ENCODE assay signal across 9 cellular contexts in genomic region chr19:49876422-49877019, GRCh38. TPM values are rescaled to one million over a fixed set of nuclear protein-coding genes. Genes with fewer than 3 reads are reported as not detected.
DNase-seq lines count a peak whose midpoint lies in the region; ATAC-seq, FAIRE-seq and TF ChIP-seq lines count a peak whose summit lies in the region.
"Had no signal": no experiment of that assay in that cellular context is flagged by ENCODE, and none has a peak within 500 bp of the region (broad histone marks: within the 10 kb centered on the region; RNA-seq: fewer than 3 reads in every experiment).

No MANE protein-coding gene starts in this region.

- peak in 1 of 2 experiments; percentile 87; a peak in 2 of 3 replicates for TF ChIP-seq POLR2A in H1 (IDR thresholded peaks at IDR 0.05; ENCODE audit: control extremely low read depth in 1 of 2, low read depth in 2 of 2, low read length in 2 of 2)

- peaks cover 5 to 7% of the 10 kb centered on the region in 2 experiments for H4K20me1 ChIP-seq in H1 (replicated peaks in 1 of 2; ENCODE audit: control insufficient read depth in 1 of 2, insufficient read depth in 2 of 2, low read length in 2 of 2)

- H3K4me3 Mint-ChIP-seq in CD8-positive, alpha-beta memory T cell = no peak overlapping the region
- H3K4me3 Mint-ChIP-seq: nephron had no signal

- H3K9ac ChIP-seq in H1 (replicated peaks in 1 of 4; ENCODE audit: extremely low read depth in 1 of 4, low read depth in 3 of 4, low read length in 3 of 4) = peak overlapping the region; percentile 94 to 99 (median 98)

- peak overlapping the region; percentile 98 for H3K27ac ChIP-seq in CD8-positive, alpha-beta memory T cell (ENCODE audit: low read depth, low read length)
- peak overlapping the region; percentile 99 for H3K27ac ChIP-seq in H1 (ENCODE audit: low read depth, low read length)

- H3K23ac ChIP-seq in H1 (ENCODE audit: insufficient read length) = no peak overlapping the region

- H3K79me2 ChIP-seq in H1 (ENCODE audit: control insufficient read depth in 1 of 2, insufficient read depth in 2 of 2, low read length in 2 of 2) = peaks cover 0 to 30% of the 10 kb centered on the region in 2 experiments; a peak in 2 of 4 replicates

- H3K27me3 Mint-ChIP-seq in CD8-positive, alpha-beta memory T cell = peaks cover 0 to 3% of the 10 kb centered on the region in 2 donors

- POLR2A ChIA-PET in CD8-positive, alpha-beta memory T cell (lab: Charles Lee) = interaction anchor here (0.6 to 3.0 kb wide), 17 partner anchors 7 to 1257 kb away, joined by 3 to 33 read pairs (median 5); partner anchors contain the start of genes AP2A1, ATF5, FUZ and GYS1
- POLR2A ChIA-PET in H1 (lab: Charles Lee; ENCODE audit: partially characterized antibody) = interaction anchor here (0.8 to 6.2 kb wide), 21 partner anchors 10 to 377 kb away, joined by 3 to 76 read pairs (median 5); partner anchors contain the start of genes ATF5, CPT1C, MED25 and NUP62

- TF ChIP-seq CTCF in H1 (IDR thresholded peaks at IDR 0.05; ENCODE audit: control extremely low read depth in 1 of 3, insufficient read depth in 1 of 3, low read depth in 1 of 3, low read length in 3 of 3) = no peak

- H3K27ac Mint-ChIP-seq in CD8-positive, alpha-beta memory T cell = no peak overlapping the region
- H3K27ac Mint-ChIP-seq: nephron had no signal

- no peak for FAIRE-seq in H1 (lab: Jason Lieb, UNC)

- peak overlapping the region; percentile 98 for H2AFZ ChIP-seq in H1 (ENCODE audit: low read length)

- H3K4me2 ChIP-seq in H1 (ENCODE audit: insufficient read depth in 1 of 2, low read depth in 2 of 2, low read length in 2 of 2) = peak overlapping the region; percentile 90 to 92

- H3K56ac ChIP-seq in H1 (replicated peaks; ENCODE audit: insufficient read length, low read depth, low read length) = peak overlapping the region; percentile 93

- no peak for TF ChIP-seq RAD21 in H1 (IDR thresholded peaks at IDR 0.05 in 1 of 2, conservative IDR thresholded peaks at IDR 0.05 in 1 of 2; ENCODE audit: low read depth in 2 of 2, low read length in 2 of 2)

- no peaks in the 10 kb centered on the region for H3K9me3 ChIP-seq in CD8-positive, alpha-beta memory T cell (ENCODE audit: low read length)
- H3K9me3 ChIP-seq in H1 (ENCODE audit: insufficient read depth in 2 of 2, low read depth in 1 of 2, low read length in 1 of 2) = no peaks in the 10 kb centered on the region

- peaks cover 15% of the 10 kb centered on the region for H3K36me3 ChIP-seq in CD8-positive, alpha-beta memory T cell (ENCODE audit: insufficient read depth, low read length)
- peaks cover 5 to 22% (median 18%) of the 10 kb centered on the region in 4 experiments for H3K36me3 ChIP-seq in H1 (ENCODE audit: control insufficient read depth in 2 of 4, insufficient read depth in 4 of 4, low read length in 3 of 4)

- H3K4me3 ChIP-seq in CD8-positive, alpha-beta memory T cell (ENCODE audit: low read length) = peak overlapping the region; percentile 78
- peak overlapping the region; percentile 90 to 95 (median 92) for H3K4me3 ChIP-seq in H1 (ENCODE audit: extremely low read depth in 1 of 4, insufficient read depth in 2 of 4, low read depth in 3 of 4, low read length in 4 of 4)

- peak overlapping the region; percentile 89 for H3K4ac ChIP-seq in H1 (replicated peaks; ENCODE audit: insufficient read length, low read depth, low read length)

- CTCF ChIA-PET in CD8-positive, alpha-beta memory T cell (lab: Charles Lee) = interaction anchor here (0.8 to 1.6 kb wide), 5 partner anchors 9 to 236 kb away, joined by 3 to 5 read pairs (median 4); partner anchors contain the start of genes PNKP, PTOV1 and RRAS
- CTCF ChIA-PET in H1 (lab: Charles Lee; ENCODE audit: partially characterized antibody) = interaction anchor here (0.6 to 1.8 kb wide), 3 partner anchors 11 to 14 kb away, joined by 3 to 6 read pairs (median 3); no protein-coding TSS in a partner anchor

- peak; percentile 40 for ATAC-seq in GM19468 (IDR thresholded peaks at IDR 0.05; ENCODE audit: extremely low read depth, unreplicated experiment)

- DNase-seq in CD8-positive, alpha-beta memory T cell = peak; percentile 96 to 99 (median 98)
- DNase-seq in HS-5 (ENCODE audit: low read depth) = peak; percentile 95
- DNase-seq in NK-92 (lab: John Stamatoyannopoulos, UW; ENCODE audit: unreplicated experiment) = peak; percentile 63
- DNase-seq in activated CD8-positive, alpha-beta memory T cell treated with anti-CD3 and anti-CD28 coated beads for 24 hours = peak; percentile 98
- DNase-seq in H1 (ENCODE audit: low read depth in 1 of 2, low spot score in 2 of 2) = peak; percentile 95 to 96
- peak; percentile 99 for DNase-seq in mesenteric fat pad (ENCODE audit: low spot score)
- DNase-seq in stimulated activated CD8-positive, alpha-beta memory T cell treated with anti-CD3 and anti-CD28 coated beads, Interleukin-15, amount 100 ng/mL, for 24 hours (ENCODE audit: low read depth) = peak; percentile 83

- H3K4me1 Mint-ChIP-seq in CD8-positive, alpha-beta memory T cell = peaks cover 22 to 37% (median 32%) of the 10 kb centered on the region in 3 donors

- H3K36me3 Mint-ChIP-seq in CD8-positive, alpha-beta memory T cell = peaks cover 0 to 35% (median 5%) of the 10 kb centered on the region in 3 donors

- H3K23me2 ChIP-seq in H1 (ENCODE audit: low read depth, low read length) = peaks cover 16% of the 10 kb centered on the region

- peak overlapping the region; percentile 97; the same call in 1 of the 2 replicates for H2BK15ac ChIP-seq in H1 (ENCODE audit: low read length)

- no peak overlapping the region for H3K14ac ChIP-seq in H1 (ENCODE audit: insufficient read length)

- TF ChIP-seq EP300 in H1 (IDR thresholded peaks at IDR 0.05; ENCODE audit: borderline replicate concordance in 1 of 2, low read depth in 2 of 2, low read length in 2 of 2) = no peak; a peak in 1 of 3 replicates

- H3K9me3 Mint-ChIP-seq in CD8-positive, alpha-beta memory T cell = no peaks in the 10 kb centered on the region
- H3K9me3 Mint-ChIP-seq: nephron had no signal

- H2BK12ac ChIP-seq in H1 (ENCODE audit: low read depth, low read length) = peak overlapping the region; percentile 99

- peak overlapping the region; percentile 97 for H4K91ac ChIP-seq in H1 (replicated peaks; ENCODE audit: insufficient read length, low read length)

- peak overlapping the region; percentile 97 for H4K5ac ChIP-seq in H1 (ENCODE audit: insufficient read length, low read depth, low read length)

- H3K18ac ChIP-seq in H1 (ENCODE audit: extremely low read depth, low read length) = peak overlapping the region; percentile 94

- H4K8ac ChIP-seq in H1 (ENCODE audit: extremely low read depth, insufficient read depth, low read length) = peak overlapping the region; percentile 99; the same call in 1 of the 2 replicates

- peaks cover 19% of the 10 kb centered on the region for H3K4me1 ChIP-seq in CD8-positive, alpha-beta memory T cell (ENCODE audit: insufficient read depth, low read length)
- peaks cover 0 to 13% (median 7%) of the 10 kb centered on the region in 4 experiments; a peak in 6 of 7 replicates for H3K4me1 ChIP-seq in H1 (replicated peaks in 1 of 4; ENCODE audit: control insufficient read depth in 3 of 4, insufficient read depth in 4 of 4, low read length in 3 of 4)

- no peaks in the 10 kb centered on the region for H3K27me3 ChIP-seq in CD8-positive, alpha-beta memory T cell (ENCODE audit: insufficient read depth, low read length, poor library complexity, severe bottlenecking)
- no peaks in the 10 kb centered on the region for H3K27me3 ChIP-seq in H1 (replicated peaks in 1 of 4; ENCODE audit: control insufficient read depth in 3 of 4, extremely low read depth in 1 of 4, insufficient read depth in 3 of 4, low read length in 3 of 4)

- peak overlapping the region; percentile 44 for H2BK120ac ChIP-seq in H1 (replicated peaks; ENCODE audit: low read depth, low read length)

- H2BK5ac ChIP-seq in H1 (ENCODE audit: low read depth, low read length) = peak overlapping the region; percentile 100

- peaks cover 19% of the 10 kb centered on the region for H3K79me1 ChIP-seq in H1 (ENCODE audit: low read depth, low read length)

- H2AK5ac ChIP-seq in H1 (ENCODE audit: low read depth, low read length) = peak overlapping the region; percentile 86; the same call in 1 of the 2 replicates

- 2% methylated on average over 40 of the region's 46 CpGs; no CpG with 5 or more reads in 1 of the 2 experiments for WGBS in H1 (ENCODE audit: extremely low coverage in 1 of 2, insufficient coverage in 1 of 2, insufficient read length in 1 of 2, insufficient replicate concordance in 2 of 2, low coverage in 1 of 2, low lambda C conversion rate in 2 of 2, missing lambda C conversion rate in 1 of 2), 2 experiments

- 0 out of 2 replicates have a peak overlapping the region, but pooled peaks have one; percentile 87 for H2BK20ac ChIP-seq in H1 (ENCODE audit: low read length)

RNA-seq across cellular contexts. Expression of gene AKT1S1, which starts 0.6 kb away (rescaled TPM):
- 10 to 100 TPM; 32.8 to 33.6 TPM for total RNA-seq in CD8-positive, alpha-beta memory T cell
- 4.7 TPM for polyA plus RNA-seq in CD8-positive, alpha-beta memory T cell
- 45.9 and 46.7 TPM in 2 replicates for total RNA-seq in H1 (2021; fragmentation: NEBNext Ultra II Directional; extraction: Animal tissue kit (Norgen Biotek cat#: 25700))
- polyA plus RNA-seq in H1 (2011; rRNA removed) = 40.7 and 73.3 TPM in 2 replicates
- 38.3 TPM for polyA plus RNA-seq in H1 (2011; cell fraction: cytosol; rRNA removed)
- polyA plus RNA-seq in H1 (2011; cell fraction: nucleus; rRNA removed) = 48.5 TPM
- polyA plus RNA-seq in H1 (2012, experiment 1 of 2) = 33.7 to 44.3 TPM (median 42.7 TPM) in 4 replicates
- polyA plus RNA-seq in H1 (2012, experiment 2 of 2) = 47.7 TPM
- polyA plus RNA-seq in H1 (2013, experiment 1 of 2) = 52.8 TPM
- 54.7 TPM for polyA plus RNA-seq in H1 (2013, experiment 2 of 2)
- polyA minus RNA-seq in H1 (2011; rRNA and poly(A)+ RNA removed) = 10.9 and 14.9 TPM in 2 replicates
- polyA minus RNA-seq in H1 (2011; cell fraction: cytosol; rRNA and poly(A)+ RNA removed) = 26.5 TPM
- polyA minus RNA-seq in H1 (2011; cell fraction: nucleus; rRNA and poly(A)+ RNA removed) = 26.0 TPM
- total RNA-seq in mesenteric fat pad = 38.8 TPM

RNA-seq across cellular contexts. Expression of gene TBC1D17, which starts 1.0 kb away (rescaled TPM):
- total RNA-seq in CD8-positive, alpha-beta memory T cell = 10 to 100 TPM; 31.7 to 33.5 TPM
- 16.8 TPM for polyA plus RNA-seq in CD8-positive, alpha-beta memory T cell
- total RNA-seq in H1 (2021; fragmentation: NEBNext Ultra II Directional; extraction: Animal tissue kit (Norgen Biotek cat#: 25700)) = 44.9 and 47.6 TPM in 2 replicates
- 30.3 and 53.7 TPM in 2 replicates for polyA plus RNA-seq in H1 (2011; rRNA removed)
- 23.2 TPM for polyA plus RNA-seq in H1 (2011; cell fraction: cytosol; rRNA removed)
- polyA plus RNA-seq in H1 (2011; cell fraction: nucleus; rRNA removed) = 73.8 TPM
- polyA plus RNA-seq in H1 (2012, experiment 1 of 2) = 41.7 to 47.2 TPM (median 43.5 TPM) in 4 replicates
- polyA plus RNA-seq in H1 (2012, experiment 2 of 2) = 52.8 TPM
- polyA plus RNA-seq in H1 (2013, experiment 1 of 2) = 34.8 TPM
- polyA plus RNA-seq in H1 (2013, experiment 2 of 2) = 35.2 TPM
- polyA minus RNA-seq in H1 (2011; rRNA and poly(A)+ RNA removed) = 24.6 and 29.7 TPM in 2 replicates
- 27.0 TPM for polyA minus RNA-seq in H1 (2011; cell fraction: cytosol; rRNA and poly(A)+ RNA removed)
- 27.3 TPM for polyA minus RNA-seq in H1 (2011; cell fraction: nucleus; rRNA and poly(A)+ RNA removed)
- total RNA-seq in mesenteric fat pad = 39.9 TPM

RNA-seq across cellular contexts. Expression of gene PNKP, which starts 9.1 kb away (rescaled TPM):
- 10 to 100 TPM; 91.6 to 98.7 TPM for total RNA-seq in CD8-positive, alpha-beta memory T cell
- polyA plus RNA-seq in CD8-positive, alpha-beta memory T cell = 28.4 TPM
- total RNA-seq in H1 (2021; fragmentation: NEBNext Ultra II Directional; extraction: Animal tissue kit (Norgen Biotek cat#: 25700)) = 105 TPM in 2 replicates
- polyA plus RNA-seq in H1 (2011; rRNA removed) = 45.8 and 66.5 TPM in 2 replicates
- 56.6 TPM for polyA plus RNA-seq in H1 (2011; cell fraction: cytosol; rRNA removed)
- polyA plus RNA-seq in H1 (2011; cell fraction: nucleus; rRNA removed) = 225 TPM
- polyA plus RNA-seq in H1 (2012, experiment 1 of 2) = 84.3 to 106 TPM (median 94.0 TPM) in 4 replicates
- 90.6 TPM for polyA plus RNA-seq in H1 (2012, experiment 2 of 2)
- polyA plus RNA-seq in H1 (2013, experiment 1 of 2) = 71.9 TPM
- 66.3 TPM for polyA plus RNA-seq in H1 (2013, experiment 2 of 2)
- 21.4 and 26.5 TPM in 2 replicates for polyA minus RNA-seq in H1 (2011; rRNA and poly(A)+ RNA removed)
- polyA minus RNA-seq in H1 (2011; cell fraction: cytosol; rRNA and poly(A)+ RNA removed) = 42.9 TPM
- polyA minus RNA-seq in H1 (2011; cell fraction: nucleus; rRNA and poly(A)+ RNA removed) = 80.3 TPM
- total RNA-seq in mesenteric fat pad = 57.6 TPM

RNA-seq across cellular contexts. Expression of gene IL4I1, which starts 20.2 kb away (rescaled TPM):
- total RNA-seq in CD8-positive, alpha-beta memory T cell = 10 to 100 TPM; 35.6 to 39.1 TPM
- 13.1 TPM for polyA plus RNA-seq in CD8-positive, alpha-beta memory T cell
- total RNA-seq in H1 (2021; fragmentation: NEBNext Ultra II Directional; extraction: Animal tissue kit (Norgen Biotek cat#: 25700)) = 0.67 and 0.76 TPM in 2 replicates
- 0.30 and 0.41 TPM in 2 replicates for polyA plus RNA-seq in H1 (2011; rRNA removed)
- 0.37 TPM for polyA plus RNA-seq in H1 (2011; cell fraction: cytosol; rRNA removed)
- 0.74 TPM for polyA plus RNA-seq in H1 (2011; cell fraction: nucleus; rRNA removed)
- 0.21 to 0.86 TPM (median 0.43 TPM) in 3 of 4 replicates, not detected in the other for polyA plus RNA-seq in H1 (2012, experiment 1 of 2)
- not detected for polyA plus RNA-seq in H1 (2012, experiment 2 of 2)
- 0.36 TPM for polyA plus RNA-seq in H1 (2013, experiment 1 of 2)
- 0.52 TPM for polyA plus RNA-seq in H1 (2013, experiment 2 of 2)
- polyA minus RNA-seq in H1 (2011; rRNA and poly(A)+ RNA removed) = 0.15 and 0.54 TPM in 2 replicates
- polyA minus RNA-seq in H1 (2011; cell fraction: cytosol; rRNA and poly(A)+ RNA removed) = 0.95 TPM
- polyA minus RNA-seq in H1 (2011; cell fraction: nucleus; rRNA and poly(A)+ RNA removed) = 1.4 TPM
- total RNA-seq in mesenteric fat pad = 2.3 TPM

RNA-seq across cellular contexts. Expression of gene PTOV1, which starts 25.6 kb away (rescaled TPM):
- total RNA-seq in CD8-positive, alpha-beta memory T cell = 10 to 100 TPM; 91.9 to 93.7 TPM
- 47.7 TPM for polyA plus RNA-seq in CD8-positive, alpha-beta memory T cell
- total RNA-seq in H1 (2021; fragmentation: NEBNext Ultra II Directional; extraction: Animal tissue kit (Norgen Biotek cat#: 25700)) = 251 and 261 TPM in 2 replicates
- polyA plus RNA-seq in H1 (2011; rRNA removed) = 147 and 213 TPM in 2 replicates
- polyA plus RNA-seq in H1 (2011; cell fraction: cytosol; rRNA removed) = 136 TPM
- polyA plus RNA-seq in H1 (2011; cell fraction: nucleus; rRNA removed) = 397 TPM
- 183 to 286 TPM (median 253 TPM) in 4 replicates for polyA plus RNA-seq in H1 (2012, experiment 1 of 2)
- polyA plus RNA-seq in H1 (2012, experiment 2 of 2) = 215 TPM
- 166 TPM for polyA plus RNA-seq in H1 (2013, experiment 1 of 2)
- 157 TPM for polyA plus RNA-seq in H1 (2013, experiment 2 of 2)
- 82.9 and 117 TPM in 2 replicates for polyA minus RNA-seq in H1 (2011; rRNA and poly(A)+ RNA removed)
- polyA minus RNA-seq in H1 (2011; cell fraction: cytosol; rRNA and poly(A)+ RNA removed) = 124 TPM
- polyA minus RNA-seq in H1 (2011; cell fraction: nucleus; rRNA and poly(A)+ RNA removed) = 139 TPM
- 99.4 TPM for total RNA-seq in mesenteric fat pad

Comparison
In these comparisons a context has a peak if more than half of its experiments do, and no peak if none do; other contexts are left out.
1. Peak in every context shown above with its lines: DNase-seq, ATAC-seq, H3K4me3 ChIP-seq and H3K27ac ChIP-seq.